In genomic region chr5:178007272-178007671, GRCh38 we compare ENCODE assay signal across 14 cellular contexts. TPM values are rescaled to one million over a fixed set of nuclear protein-coding genes. Genes with fewer than 3 reads are reported as not detected.
DNase-seq lines count a peak whose midpoint lies in the region; ATAC-seq and TF ChIP-seq lines count a peak whose summit lies in the region.
"Not testable (repeated sequence)": the region's sequence is repeated elsewhere in the genome, so short reads cannot be mapped to it uniquely, and the experiment has no call there.
"Had no signal": no experiment of that assay in that cellular context is flagged by ENCODE, and none has a peak within 500 bp of the region (broad histone marks: within the 10 kb centered on the region; RNA-seq: fewer than 3 reads in every experiment).

No MANE protein-coding gene starts in this region.

- POLR2A ChIA-PET in A673 (lab: Charles Lee; ENCODE audit: low non-redundant PET); activated CD8-positive, alpha-beta T cell treated with anti-CD3 and anti-CD28 coated beads, Interleukin-2, amount 10 ng/mL, durations not matched to agents 7 days and 5 days (lab: Charles Lee): not testable (repeated sequence)

- H3K27me3 ChIP-seq in A673 (replicated peaks; ENCODE audit: insufficient read depth, low read depth, low read length, poor library complexity): peaks cover 17% of the 10 kb centered on the region
- H3K27me3 ChIP-seq in cardiac muscle cell: not testable (repeated sequence)

- not testable (repeated sequence) for H3K27ac ChIP-seq in A673 (ENCODE audit: low read depth, low read length, poor library complexity, severe bottlenecking); cardiac muscle cell

- intact Hi-C loops in A673 (cut with micrococcal nuclease; ENCODE audit: unreplicated experiment); activated T-helper 2 cell treated with anti-CD3 and anti-CD28 coated beads, Interferon-gamma antibody, Interleukin-2, Interleukin-4, amounts not matched to agents 10 μg/mL and 5 μg/mL and 100 μg/mL, durations not matched to agents 14 hours and 24 hours and 36 hours (cut with micrococcal nuclease): not testable (repeated sequence)

- not testable (repeated sequence) for BruUV-seq in A673 (replicated peaks; lab: Mats Ljungman, UMichigan)

- not testable (repeated sequence) for DNase-seq in A673 (ENCODE audit: low spot score); T-helper 2 cell treated with Interferon-gamma antibody and Interleukin-4, amounts not matched to agents 5 μg/mL and 100 μg/mL, for 36 hours (ENCODE audit: low spot score); activated CD8-positive, alpha-beta T cell treated with anti-CD3 and anti-CD28 coated beads, Interleukin-2, amount 10 ng/mL, durations not matched to agents 7 days and 5 days; activated T-helper 2 cell treated with anti-CD3 and anti-CD28 coated beads, Interferon-gamma antibody, Interleukin-2, Interleukin-4, amounts not matched to agents 10 μg/mL and 5 μg/mL and 100 μg/mL, durations not matched to agents 14 hours and 24 hours and 36 hours (ENCODE audit: low spot score); cardiac muscle cell (ENCODE audit: low read depth in 1 of 2, low spot score in 1 of 2); naive B cell; stimulated activated naive B cell treated with anti-CD40 and anti-IgM and Interleukin-4, amounts not matched to agents 10 μg/mL and 1 μg/mL and 100 μg/mL, for 72 hours

- peaks cover 15% of the 10 kb centered on the region for H3K27me3 Mint-ChIP-seq in T-helper 2 cell treated with Interferon-gamma antibody and Interleukin-4, amounts not matched to agents 5 μg/mL and 100 μg/mL, for 36 hours (ENCODE audit: low read depth)
- not testable (repeated sequence) for H3K27me3 Mint-ChIP-seq in activated CD8-positive, alpha-beta T cell treated with anti-CD3 and anti-CD28 coated beads, Interleukin-2, amount 10 ng/mL, durations not matched to agents 7 days and 5 days (ENCODE audit: low read depth); brain
- H3K27me3 Mint-ChIP-seq in activated T-helper 2 cell treated with anti-CD3 and anti-CD28 coated beads, Interferon-gamma antibody, Interleukin-2, Interleukin-4, amounts not matched to agents 10 μg/mL and 5 μg/mL and 100 μg/mL, durations not matched to agents 14 hours and 24 hours and 36 hours (ENCODE audit: low read depth): peaks cover 17% of the 10 kb centered on the region
- H3K27me3 Mint-ChIP-seq in naive B cell: peaks cover 0 to 20% (median 8%) of the 10 kb centered on the region in 3 donors
- peaks cover 10 to 20% of the 10 kb centered on the region in 2 donors for H3K27me3 Mint-ChIP-seq in stimulated activated naive B cell treated with anti-CD40 and anti-IgM and Interleukin-4, amounts not matched to agents 10 μg/mL and 1 μg/mL and 100 μg/mL, for 72 hours

- CTCF ChIA-PET in A673 (lab: Charles Lee); activated CD8-positive, alpha-beta T cell treated with anti-CD3 and anti-CD28 coated beads, Interleukin-2, amount 10 ng/mL, durations not matched to agents 7 days and 5 days (lab: Charles Lee): not testable (repeated sequence)

- H3K4me1 Mint-ChIP-seq in T-helper 2 cell treated with Interferon-gamma antibody and Interleukin-4, amounts not matched to agents 5 μg/mL and 100 μg/mL, for 36 hours (ENCODE audit: low read depth); activated CD8-positive, alpha-beta T cell treated with anti-CD3 and anti-CD28 coated beads, Interleukin-2, amount 10 ng/mL, durations not matched to agents 7 days and 5 days (ENCODE audit: low read depth); activated T-helper 2 cell treated with anti-CD3 and anti-CD28 coated beads, Interferon-gamma antibody, Interleukin-2, Interleukin-4, amounts not matched to agents 10 μg/mL and 5 μg/mL and 100 μg/mL, durations not matched to agents 14 hours and 24 hours and 36 hours (ENCODE audit: low read depth); brain; naive B cell; stimulated activated naive B cell treated with anti-CD40 and anti-IgM and Interleukin-4, amounts not matched to agents 10 μg/mL and 1 μg/mL and 100 μg/mL, for 72 hours: not testable (repeated sequence)

- not testable (repeated sequence) for ATAC-seq in activated CD8-positive, alpha-beta T cell treated with anti-CD3 and anti-CD28 coated beads, Interleukin-2, amount 10 ng/mL, durations not matched to agents 7 days and 5 days; naive B cell (ENCODE audit: low read depth in 2 of 2); stimulated activated naive B cell treated with anti-CD40 and anti-IgM and Interleukin-4, amounts not matched to agents 10 μg/mL and 1 μg/mL and 100 μg/mL, for 72 hours (replicated peaks)

- H3K4me3 Mint-ChIP-seq in T-helper 2 cell treated with Interferon-gamma antibody and Interleukin-4, amounts not matched to agents 5 μg/mL and 100 μg/mL, for 36 hours: peak overlapping the region; percentile 89
- peak overlapping the region; percentile 77 for H3K4me3 Mint-ChIP-seq in activated CD8-positive, alpha-beta T cell treated with anti-CD3 and anti-CD28 coated beads, Interleukin-2, amount 10 ng/mL, durations not matched to agents 7 days and 5 days
- peak overlapping the region; percentile 92 for H3K4me3 Mint-ChIP-seq in activated T-helper 2 cell treated with anti-CD3 and anti-CD28 coated beads, Interferon-gamma antibody, Interleukin-2, Interleukin-4, amounts not matched to agents 10 μg/mL and 5 μg/mL and 100 μg/mL, durations not matched to agents 14 hours and 24 hours and 36 hours (ENCODE audit: low read depth)
- peak overlapping the region in 3 of 5 experiments; percentile 53 to 80 (median 78) for H3K4me3 Mint-ChIP-seq in brain
- H3K4me3 Mint-ChIP-seq in naive B cell: peak overlapping the region in 6 of 8 donors; percentile 46 to 90 (median 78)
- peak overlapping the region; percentile 85 to 89 for H3K4me3 Mint-ChIP-seq in stimulated activated naive B cell treated with anti-CD40 and anti-IgM and Interleukin-4, amounts not matched to agents 10 μg/mL and 1 μg/mL and 100 μg/mL, for 72 hours

- not testable (repeated sequence) for H3K9me3 ChIP-seq in A673 (ENCODE audit: low read depth, low read length, poor library complexity, severe bottlenecking); cardiac muscle cell (ENCODE audit: low read depth)

- peak overlapping the region; percentile 32 for H3K4me3 ChIP-seq in A673 (ENCODE audit: low read depth, low read length, poor library complexity, severe bottlenecking)
- H3K4me3 ChIP-seq in cardiac muscle cell: peak overlapping the region; percentile 34

- H3K27ac Mint-ChIP-seq in T-helper 2 cell treated with Interferon-gamma antibody and Interleukin-4, amounts not matched to agents 5 μg/mL and 100 μg/mL, for 36 hours; activated T-helper 2 cell treated with anti-CD3 and anti-CD28 coated beads, Interferon-gamma antibody, Interleukin-2, Interleukin-4, amounts not matched to agents 10 μg/mL and 5 μg/mL and 100 μg/mL, durations not matched to agents 14 hours and 24 hours and 36 hours; brain: not testable (repeated sequence)
- H3K27ac Mint-ChIP-seq in activated CD8-positive, alpha-beta T cell treated with anti-CD3 and anti-CD28 coated beads, Interleukin-2, amount 10 ng/mL, durations not matched to agents 7 days and 5 days: peak overlapping the region; percentile 85
- peak overlapping the region in 2 of 6 donors; percentile 56 to 70 for H3K27ac Mint-ChIP-seq in naive B cell
- peak overlapping the region; percentile 89 for H3K27ac Mint-ChIP-seq in stimulated activated naive B cell treated with anti-CD40 and anti-IgM and Interleukin-4, amounts not matched to agents 10 μg/mL and 1 μg/mL and 100 μg/mL, for 72 hours

- not testable (repeated sequence) for H3K9me3 Mint-ChIP-seq in T-helper 2 cell treated with Interferon-gamma antibody and Interleukin-4, amounts not matched to agents 5 μg/mL and 100 μg/mL, for 36 hours; activated CD8-positive, alpha-beta T cell treated with anti-CD3 and anti-CD28 coated beads, Interleukin-2, amount 10 ng/mL, durations not matched to agents 7 days and 5 days (ENCODE audit: insufficient read depth); activated T-helper 2 cell treated with anti-CD3 and anti-CD28 coated beads, Interferon-gamma antibody, Interleukin-2, Interleukin-4, amounts not matched to agents 10 μg/mL and 5 μg/mL and 100 μg/mL, durations not matched to agents 14 hours and 24 hours and 36 hours; naive B cell; stimulated activated naive B cell treated with anti-CD40 and anti-IgM and Interleukin-4, amounts not matched to agents 10 μg/mL and 1 μg/mL and 100 μg/mL, for 72 hours
- peaks cover 5 to 11% (median 7%) of the 10 kb centered on the region in 5 experiments for H3K9me3 Mint-ChIP-seq in brain

- not testable (repeated sequence) for H3K4me1 ChIP-seq in A673 (ENCODE audit: insufficient read depth, low read length, poor library complexity, severe bottlenecking); cardiac muscle cell (ENCODE audit: low read depth)

- not testable (repeated sequence) for H3K36me3 ChIP-seq in A673 (ENCODE audit: insufficient read depth, low read length, poor library complexity, severe bottlenecking); cardiac muscle cell

- H3K36me3 Mint-ChIP-seq in T-helper 2 cell treated with Interferon-gamma antibody and Interleukin-4, amounts not matched to agents 5 μg/mL and 100 μg/mL, for 36 hours (ENCODE audit: low read depth); activated CD8-positive, alpha-beta T cell treated with anti-CD3 and anti-CD28 coated beads, Interleukin-2, amount 10 ng/mL, durations not matched to agents 7 days and 5 days (ENCODE audit: low read depth); activated T-helper 2 cell treated with anti-CD3 and anti-CD28 coated beads, Interferon-gamma antibody, Interleukin-2, Interleukin-4, amounts not matched to agents 10 μg/mL and 5 μg/mL and 100 μg/mL, durations not matched to agents 14 hours and 24 hours and 36 hours (ENCODE audit: low read depth); brain; naive B cell; stimulated activated naive B cell treated with anti-CD40 and anti-IgM and Interleukin-4, amounts not matched to agents 10 μg/mL and 1 μg/mL and 100 μg/mL, for 72 hours: not testable (repeated sequence)

- not testable (repeated sequence) for TF ChIP-seq CTCF in A673 (conservative IDR thresholded peaks at IDR 0.05; ENCODE audit: low read depth, low read length); brain (conservative IDR thresholded peaks at IDR 0.05); cardiac muscle cell (IDR thresholded peaks at IDR 0.05; ENCODE audit: low read depth, low read length)

RNA-seq across cellular contexts. Expression of gene PROP1, which starts 11.2 kb away (rescaled TPM):
- total RNA-seq in A673 (2021): not detected in 2 replicates
- total RNA-seq in activated CD8-positive, alpha-beta T cell treated with anti-CD3 and anti-CD28 coated beads, Interleukin-2, amount 10 ng/mL, durations not matched to agents 7 days and 5 days: not detected
- not detected in 2 replicates for total RNA-seq in activated T-helper 2 cell treated with anti-CD3 and anti-CD28 coated beads, Interferon-gamma antibody, Interleukin-2, Interleukin-4, amounts not matched to agents 10 μg/mL and 5 μg/mL and 100 μg/mL, durations not matched to agents 14 hours and 24 hours and 36 hours
- polyA plus RNA-seq in brain (ENCODE audit: insufficient read depth, low read depth, low replicate concordance): not detected
- not detected in 2 replicates for total RNA-seq in cardiac muscle cell
- not detected in 2 replicates for polyA plus RNA-seq in cardiac muscle cell
- not detected for polyA plus RNA-seq in naive B cell (ENCODE audit: low read depth in 6 of 6)
- total RNA-seq: GM23248, H9, HFFc6, PC-3, RPMI7951 had no signal
- polyA plus RNA-seq: GM23248, IgD-negative memory B cell had no signal
